Comparison of ENCODE assay signal across 15 cellular contexts in the genomic region with DNA sequence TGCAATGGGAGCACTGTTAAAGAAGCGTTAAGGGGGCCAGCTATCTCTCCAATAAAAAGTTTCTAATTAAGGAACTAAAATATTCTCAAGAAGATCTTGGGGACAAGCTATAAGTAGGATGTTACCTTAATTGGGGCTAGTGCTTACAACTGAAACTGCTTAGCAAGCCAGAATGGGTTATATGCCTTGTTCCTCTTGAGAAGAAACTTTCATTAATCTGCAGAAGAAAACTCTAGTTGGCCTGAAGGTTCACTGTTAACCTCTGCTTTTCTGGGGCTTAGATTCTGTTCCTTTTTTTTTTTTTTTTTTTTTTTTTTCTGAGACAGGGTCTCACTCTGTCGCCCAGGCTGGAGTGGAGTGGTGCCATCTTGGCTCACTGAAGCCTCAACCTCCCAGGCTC.
"Had no signal": no experiment of that assay in that cellular context is flagged by ENCODE, and none has a peak within 500 bp of the region (broad histone marks: within the 10 kb centered on the region; RNA-seq: fewer than 3 reads in every experiment).

No MANE protein-coding gene starts in this region.

- FAIRE-seq: astrocyte, colon, small intestine, TTC549 had no signal

- H3K4me3 Mint-ChIP-seq: natural killer cell, T-helper 17 cell had no signal

- H3K9me3 Mint-ChIP-seq: natural killer cell had no signal

- H3K36me3 ChIP-seq: heart left ventricle had no signal

- H3K27ac Mint-ChIP-seq: natural killer cell, T-helper 17 cell had no signal

- H3K4me3 ChIP-seq: heart left ventricle had no signal

- H3K9me3 ChIP-seq: heart left ventricle had no signal

- ATAC-seq: foreskin keratinocyte, heart left ventricle, left colon, natural killer cell, right cardiac atrium, T-helper 17 cell had no signal

- H3K36me3 Mint-ChIP-seq: natural killer cell had no signal

- DNase-seq: activated CD4-positive, alpha-beta T cell treated with anti-CD3 and anti-CD28 coated beads, Interleukin-2, amount 50 U/mL, for 1 hour; activated CD4-positive, CD25-positive, alpha-beta regulatory T cell; activated effector memory CD4-positive, alpha-beta T cell treated with Interleukin-2 at 50 U/mL for 16 hours; foreskin keratinocyte; heart left ventricle; left colon; natural killer cell; nucleus accumbens; right cardiac atrium; small intestine; substantia nigra; T-helper 17 cell had no signal

- H3K27ac ChIP-seq: foreskin keratinocyte, heart left ventricle had no signal

- H3K27me3 ChIP-seq: foreskin keratinocyte, heart left ventricle had no signal

- H3K27me3 Mint-ChIP-seq: T-helper 17 cell had no signal
